In the genomic region with DNA sequence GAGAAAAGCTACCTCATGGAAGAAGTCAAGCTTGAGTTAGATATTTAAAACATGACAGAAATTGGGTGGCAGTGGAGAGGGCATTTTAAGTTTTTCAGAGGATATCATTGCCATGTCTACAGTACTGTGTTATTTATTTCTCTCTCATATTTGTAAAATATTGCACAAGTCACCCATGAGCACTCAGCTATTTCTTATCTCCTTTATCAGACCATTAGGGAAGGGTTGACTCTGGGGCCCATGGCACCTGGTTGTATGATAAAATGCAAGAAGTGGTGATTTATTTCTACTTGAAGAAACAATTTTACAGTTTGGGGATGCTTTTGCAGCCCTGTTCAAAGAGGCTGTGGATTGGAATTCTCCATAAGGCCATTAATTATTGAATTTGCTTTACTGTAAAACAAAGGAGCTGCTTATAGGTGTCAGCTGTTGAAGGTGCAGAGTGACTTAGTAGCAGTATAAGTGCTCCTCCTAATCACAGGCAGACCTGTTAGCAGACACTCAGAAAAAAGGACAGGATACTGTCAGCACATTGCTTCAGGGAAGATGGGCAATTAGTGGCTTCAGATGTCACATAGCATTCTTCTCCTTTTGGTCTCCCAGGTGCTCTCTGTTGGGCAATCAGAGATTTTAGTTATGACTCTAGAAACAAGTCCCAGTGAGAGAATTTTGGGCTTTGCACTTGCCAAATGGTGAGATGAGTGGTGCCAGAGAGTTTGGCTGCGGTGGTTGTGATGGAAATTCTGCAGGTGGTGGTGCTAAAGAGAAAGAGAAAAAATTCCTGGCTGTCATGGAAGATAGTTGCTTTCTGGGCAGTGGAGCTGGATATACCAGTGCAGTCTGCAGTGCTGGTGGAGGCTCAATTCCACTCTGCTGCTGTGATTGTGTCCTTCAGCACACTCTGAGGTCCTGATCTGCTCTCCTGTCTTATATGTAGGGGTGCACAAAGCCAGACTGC, we compare ENCODE assay signal across 15 cellular contexts.
"Had no signal": no experiment of that assay in that cellular context is flagged by ENCODE, and none has a peak within 500 bp of the region (broad histone marks: within the 10 kb centered on the region; RNA-seq: fewer than 3 reads in every experiment).

No MANE protein-coding gene starts in this region.

- H3K27ac Mint-ChIP-seq: activated CD4-positive, alpha-beta memory T cell treated with anti-CD3 and anti-CD28 coated beads, Interleukin-2, amount 10 ng/mL, durations not matched to agents 7 days and 5 days; activated CD8-positive, alpha-beta memory T cell treated with anti-CD3 and anti-CD28 coated beads, Interleukin-2, amount 10 ng/mL, durations not matched to agents 7 days and 5 days; activated naive CD8-positive, alpha-beta T cell treated with anti-CD3 and anti-CD28 coated beads for 36 hours; natural killer cell; stimulated activated naive B cell treated with anti-CD40 and anti-IgM and Interleukin-4, amounts not matched to agents 10 μg/mL and 1 μg/mL and 100 μg/mL, for 72 hours; WTC11 had no signal

- H3K4me3 ChIP-seq: dorsolateral prefrontal cortex, lower lobe of right lung, sigmoid colon had no signal

- H3K27ac ChIP-seq: dorsolateral prefrontal cortex, lower lobe of right lung, parathyroid adenoma, sigmoid colon had no signal

- H3K36me3 Mint-ChIP-seq: activated CD8-positive, alpha-beta memory T cell treated with anti-CD3 and anti-CD28 coated beads, Interleukin-2, amount 10 ng/mL, durations not matched to agents 7 days and 5 days; activated naive CD8-positive, alpha-beta T cell treated with anti-CD3 and anti-CD28 coated beads for 36 hours; natural killer cell; stimulated activated naive B cell treated with anti-CD40 and anti-IgM and Interleukin-4, amounts not matched to agents 10 μg/mL and 1 μg/mL and 100 μg/mL, for 72 hours; WTC11 had no signal

- H3K9me3 Mint-ChIP-seq: activated CD4-positive, alpha-beta memory T cell treated with anti-CD3 and anti-CD28 coated beads, Interleukin-2, amount 10 ng/mL, durations not matched to agents 7 days and 5 days; activated naive CD8-positive, alpha-beta T cell treated with anti-CD3 and anti-CD28 coated beads for 36 hours; stimulated activated naive B cell treated with anti-CD40 and anti-IgM and Interleukin-4, amounts not matched to agents 10 μg/mL and 1 μg/mL and 100 μg/mL, for 72 hours; WTC11 had no signal

- H3K4me3 Mint-ChIP-seq: activated CD4-positive, alpha-beta memory T cell treated with anti-CD3 and anti-CD28 coated beads, Interleukin-2, amount 10 ng/mL, durations not matched to agents 7 days and 5 days; activated CD8-positive, alpha-beta memory T cell treated with anti-CD3 and anti-CD28 coated beads, Interleukin-2, amount 10 ng/mL, durations not matched to agents 7 days and 5 days; activated naive CD8-positive, alpha-beta T cell treated with anti-CD3 and anti-CD28 coated beads for 36 hours; natural killer cell; stimulated activated naive B cell treated with anti-CD40 and anti-IgM and Interleukin-4, amounts not matched to agents 10 μg/mL and 1 μg/mL and 100 μg/mL, for 72 hours; WTC11 had no signal

- H3K4me1 Mint-ChIP-seq: activated CD4-positive, alpha-beta memory T cell treated with anti-CD3 and anti-CD28 coated beads, Interleukin-2, amount 10 ng/mL, durations not matched to agents 7 days and 5 days; activated CD8-positive, alpha-beta memory T cell treated with anti-CD3 and anti-CD28 coated beads, Interleukin-2, amount 10 ng/mL, durations not matched to agents 7 days and 5 days; activated naive CD8-positive, alpha-beta T cell treated with anti-CD3 and anti-CD28 coated beads for 36 hours; natural killer cell; stimulated activated naive B cell treated with anti-CD40 and anti-IgM and Interleukin-4, amounts not matched to agents 10 μg/mL and 1 μg/mL and 100 μg/mL, for 72 hours had no signal

- ATAC-seq: activated CD8-positive, alpha-beta memory T cell treated with anti-CD3 and anti-CD28 coated beads, Interleukin-2, amount 10 ng/mL, durations not matched to agents 7 days and 5 days; left colon; lower lobe of right lung; natural killer cell; stimulated activated naive B cell treated with anti-CD40 and anti-IgM and Interleukin-4, amounts not matched to agents 10 μg/mL and 1 μg/mL and 100 μg/mL, for 72 hours; WTC11 had no signal

- H2AFZ ChIP-seq: parathyroid adenoma had no signal

- H3K36me3 ChIP-seq: lower lobe of right lung, sigmoid colon had no signal

- DNase-seq: activated CD4-positive, alpha-beta memory T cell treated with anti-CD3 and anti-CD28 coated beads, Interleukin-2, amount 10 ng/mL, durations not matched to agents 7 days and 5 days; activated CD4-positive, alpha-beta T cell treated with anti-CD3 and anti-CD28 coated beads for 4 hours; activated CD8-positive, alpha-beta memory T cell treated with anti-CD3 and anti-CD28 coated beads, Interleukin-2, amount 10 ng/mL, durations not matched to agents 7 days and 5 days; activated naive CD4-positive, alpha-beta T cell; activated naive CD8-positive, alpha-beta T cell treated with anti-CD3 and anti-CD28 coated beads for 36 hours; amygdala; left colon; lower lobe of right lung; natural killer cell; sigmoid colon; stimulated activated CD4-positive, alpha-beta T cell treated with anti-CD3 and anti-CD28 coated beads, Interleukin-4, amount 100 ng/mL, for 4 hours; stimulated activated naive B cell treated with anti-CD40 and anti-IgM and Interleukin-4, amounts not matched to agents 10 μg/mL and 1 μg/mL and 100 μg/mL, for 72 hours had no signal

- H3K27me3 ChIP-seq: dorsolateral prefrontal cortex, sigmoid colon had no signal
